Comparison of ENCODE assay signal across 8 cellular contexts in the genomic region with DNA sequence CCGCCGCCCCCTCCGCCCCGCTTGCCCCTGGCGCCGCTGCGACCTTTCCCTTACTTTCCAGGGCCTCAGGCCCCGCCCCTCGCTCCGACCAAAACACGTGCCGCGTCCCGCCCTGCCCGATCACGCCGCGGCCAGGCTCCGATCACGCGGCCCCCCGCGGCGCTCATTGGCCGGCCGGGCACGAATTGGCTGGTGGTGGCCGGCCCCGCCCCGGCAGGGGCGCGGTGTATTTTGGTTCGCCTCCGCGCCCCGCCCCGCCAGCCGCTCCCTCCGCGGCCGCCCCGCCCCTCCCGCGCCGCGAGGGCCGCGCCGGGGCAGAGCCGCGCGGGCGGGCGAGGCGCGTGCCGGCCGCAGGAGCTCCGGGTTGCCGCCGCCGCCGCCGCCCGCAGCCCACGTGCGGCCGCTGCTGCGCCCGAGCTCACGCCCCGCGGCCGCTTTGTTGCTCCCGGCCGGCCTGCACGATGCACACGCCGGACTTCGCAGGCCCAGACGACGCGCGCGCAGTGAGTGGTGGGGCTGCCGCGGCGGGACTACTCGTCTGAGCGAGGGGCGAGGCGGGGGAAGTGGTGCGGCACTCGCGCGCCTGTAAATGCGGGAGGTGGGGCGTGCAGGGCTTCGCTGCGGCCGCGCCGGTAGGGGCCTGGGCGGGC. TPM values are rescaled to one million over a fixed set of nuclear protein-coding genes. Genes with fewer than 3 reads are reported as not detected.
DNase-seq lines count a peak whose midpoint lies in the region; ATAC-seq and TF ChIP-seq lines count a peak whose summit lies in the region.

A gene (plus strand): TSS at position 295 of the 650 bp plus-strand sequence. CDS start 167 bp downstream, at position 462.

- H2BK5ac ChIP-seq in IMR-90 (ENCODE audit: low read depth, low read length, poor library complexity, severe bottlenecking) = peak within 1 kb of the TSS; percentile 78

- CTCF ChIA-PET in Caco-2 (lab: Charles Lee) = interaction anchor here (0.5 to 3.0 kb wide), 9 partner anchors 14 to 505 kb away, joined by 3 to 16 read pairs (median 6); a partner anchor contains a TSS
- CTCF ChIA-PET in IMR-90 (lab: Yijun Ruan, JAX) = interaction anchor here (0.5 to 1.2 kb wide), 2 partner anchors 59 to 86 kb away, joined by 3 to 5 read pairs; no protein-coding TSS in a partner anchor

- peaks cover 16% of the 10 kb centered on the region for H3K4me1 Mint-ChIP-seq in Caco-2 (ENCODE audit: low read depth, unreplicated experiment)
- peaks cover 23 to 29% of the 10 kb centered on the region in 2 donors for H3K4me1 Mint-ChIP-seq in natural killer cell treated with Interleukin-12 subunit alpha and Interleukin-12 subunit beta and Interleukin-15 and Interleukin-18, amount 100 ng/mL, for 72 hours (ENCODE audit: low read depth in 2 of 2)
- peaks cover 19 to 27% of the 10 kb centered on the region in 2 donors for H3K4me1 Mint-ChIP-seq in stimulated activated naive B cell treated with anti-CD40 and anti-IgM and Interleukin-4, amounts not matched to agents 10 μg/mL and 1 μg/mL and 100 μg/mL, for 72 hours

- peak within 1 kb of the TSS; percentile 75 for H3K4me2 ChIP-seq in IMR-90 (ENCODE audit: low read depth, low read length)

- H3K36me3 ChIP-seq in Caco-2 (ENCODE audit: control insufficient read depth, insufficient read depth, low read length) = no peaks in the 10 kb centered on the region
- peaks cover 9% of the 10 kb centered on the region for H3K36me3 ChIP-seq in IMR-90 (ENCODE audit: control insufficient read depth, insufficient read depth, low read length)

- TF ChIP-seq CTCF in Caco-2 (IDR thresholded peaks at IDR 0.05; ENCODE audit: insufficient read depth in 1 of 2, low read depth in 1 of 2, low read length in 1 of 2, severe bottlenecking in 1 of 2, unreplicated experiment in 1 of 2) (no peak), IMR-90 (conservative IDR thresholded peaks at IDR 0.05; ENCODE audit: low read depth, low read length) (no peak), fibroblast of pulmonary artery (IDR thresholded peaks at IDR 0.05; ENCODE audit: low read length, missing control alignments) (no peak)

- peak within 1 kb of the TSS; percentile 68 for H4K91ac ChIP-seq in IMR-90 (ENCODE audit: insufficient read depth, low read depth, low read length)

- peak within 1 kb of the TSS; percentile 77; the same call in 1 of the 3 replicates for H2BK15ac ChIP-seq in IMR-90 (ENCODE audit: low read depth, low read length)

- POLR2A ChIA-PET in Caco-2 (lab: Charles Lee) = interaction anchor here (0.6 to 1.7 kb wide), 8 partner anchors 14 to 487 kb away, joined by 3 to 15 read pairs (median 8); a partner anchor contains a TSS
- POLR2A ChIA-PET in IMR-90 (lab: Charles Lee; ENCODE audit: unreplicated experiment) = no interaction called here

- H2BK120ac ChIP-seq in IMR-90 (ENCODE audit: low read depth, low read length) = peak within 1 kb of the TSS; percentile 49; the same call in 1 of the 2 replicates

- H3K4me3 Mint-ChIP-seq in Caco-2 (ENCODE audit: unreplicated experiment) = peak within 1 kb of the TSS; percentile 95
- H3K4me3 Mint-ChIP-seq in natural killer cell treated with Interleukin-12 subunit alpha and Interleukin-12 subunit beta and Interleukin-15 and Interleukin-18, amount 100 ng/mL, for 72 hours = peak within 1 kb of the TSS; percentile 92
- H3K4me3 Mint-ChIP-seq in stimulated activated naive B cell treated with anti-CD40 and anti-IgM and Interleukin-4, amounts not matched to agents 10 μg/mL and 1 μg/mL and 100 μg/mL, for 72 hours = peak within 1 kb of the TSS; percentile 87 to 89

- H3K4me3 ChIP-seq in Caco-2 (ENCODE audit: low read depth, low read length) = peak within 1 kb of the TSS; percentile 96
- H3K4me3 ChIP-seq in IMR-90 (ENCODE audit: insufficient read depth, low read depth, low read length) = peak within 1 kb of the TSS; percentile 62
- H3K4me3 ChIP-seq in fibroblast of pulmonary artery (replicated peaks; ENCODE audit: low read depth, low read length) = peak within 1 kb of the TSS; percentile 56

- peak; percentile 94 to 96 for DNase-seq in Caco-2
- peak; percentile 81 for DNase-seq in IMR-90
- DNase-seq in RKO (ENCODE audit: low spot score) = peak; percentile 87
- DNase-seq in activated effector memory CD4-positive, alpha-beta T cell treated with Interleukin-2 at 50 U/mL for 16 hours = peak; percentile 78
- DNase-seq in fibroblast of pulmonary artery (ENCODE audit: low read depth) = peak; percentile 93
- DNase-seq in natural killer cell treated with Interleukin-12 subunit alpha and Interleukin-12 subunit beta and Interleukin-15 and Interleukin-18, amount 100 ng/mL, for 72 hours (ENCODE audit: low spot score) = peak; percentile 90
- peak; percentile 63 for DNase-seq in stimulated activated naive B cell treated with anti-CD40 and anti-IgM and Interleukin-4, amounts not matched to agents 10 μg/mL and 1 μg/mL and 100 μg/mL, for 72 hours

- no peak for TF ChIP-seq RAD21 in IMR-90 (IDR thresholded peaks at IDR 0.05; ENCODE audit: low read length)

- H3K27me3 Mint-ChIP-seq in Caco-2 (ENCODE audit: insufficient read depth, unreplicated experiment) = no peaks in the 10 kb centered on the region
- no peaks in the 10 kb centered on the region for H3K27me3 Mint-ChIP-seq in natural killer cell treated with Interleukin-12 subunit alpha and Interleukin-12 subunit beta and Interleukin-15 and Interleukin-18, amount 100 ng/mL, for 72 hours
- no peaks in the 10 kb centered on the region for H3K27me3 Mint-ChIP-seq in stimulated activated naive B cell treated with anti-CD40 and anti-IgM and Interleukin-4, amounts not matched to agents 10 μg/mL and 1 μg/mL and 100 μg/mL, for 72 hours

- peak within 1 kb of the TSS; percentile 96 for H3K27ac Mint-ChIP-seq in Caco-2 (ENCODE audit: unreplicated experiment)
- H3K27ac Mint-ChIP-seq in natural killer cell treated with Interleukin-12 subunit alpha and Interleukin-12 subunit beta and Interleukin-15 and Interleukin-18, amount 100 ng/mL, for 72 hours = peak within 1 kb of the TSS; percentile 92 to 95
- peak within 1 kb of the TSS; percentile 94 for H3K27ac Mint-ChIP-seq in stimulated activated naive B cell treated with anti-CD40 and anti-IgM and Interleukin-4, amounts not matched to agents 10 μg/mL and 1 μg/mL and 100 μg/mL, for 72 hours

- peak within 1 kb of the TSS; percentile 94 for H2AFZ ChIP-seq in IMR-90 (replicated peaks; ENCODE audit: low read length, poor library complexity)

- H3K27ac ChIP-seq in IMR-90 (ENCODE audit: insufficient read depth, low read length) = peak within 1 kb of the TSS; percentile 61

- H3K56ac ChIP-seq in IMR-90 (ENCODE audit: extremely low read depth, insufficient read depth, low read length) = peak within 1 kb of the TSS; percentile 38; the same call in 1 of the 2 replicates

- H3K36me3 Mint-ChIP-seq in Caco-2 (ENCODE audit: insufficient read depth, unreplicated experiment) = peaks cover 45% of the 10 kb centered on the region
- H3K36me3 Mint-ChIP-seq in natural killer cell treated with Interleukin-12 subunit alpha and Interleukin-12 subunit beta and Interleukin-15 and Interleukin-18, amount 100 ng/mL, for 72 hours = no peaks in the 10 kb centered on the region
- peaks cover 0 to 2% of the 10 kb centered on the region in 2 donors for H3K36me3 Mint-ChIP-seq in stimulated activated naive B cell treated with anti-CD40 and anti-IgM and Interleukin-4, amounts not matched to agents 10 μg/mL and 1 μg/mL and 100 μg/mL, for 72 hours

- no peak within 1 kb of the TSS for H2AK5ac ChIP-seq in IMR-90 (ENCODE audit: low read depth, low read length)

- peak within 1 kb of the TSS; percentile 24 for H3K14ac ChIP-seq in IMR-90 (replicated peaks; ENCODE audit: low read depth, low read length)

- peak; percentile 44; the same call in 1 of the 2 replicates for TF ChIP-seq POLR2A in IMR-90 (IDR thresholded peaks at IDR 0.05; ENCODE audit: low read depth, low read length)

- BruUV-seq in Caco-2 (replicated peaks; lab: Mats Ljungman, UMichigan) (no TSS peak), IMR-90 (replicated peaks; lab: Mats Ljungman, UMichigan) (no TSS peak)

- intact Hi-C loops in Caco-2 (cut with micrococcal nuclease; ENCODE audit: unreplicated experiment) (loop anchor here (2.0 kb wide), 1 partner anchor 413 kb away; a partner anchor contains a TSS), IMR-90 (cut with micrococcal nuclease) (loop anchor here (2.0 to 10.0 kb wide), 3 partner anchors 59 to 156 kb away; no protein-coding TSS in a partner anchor)

- no peak within 1 kb of the TSS for H4K5ac ChIP-seq in IMR-90 (ENCODE audit: low read depth, low read length)

- H2AK9ac ChIP-seq in IMR-90 (replicated peaks; ENCODE audit: low read depth, low read length, poor library complexity) = peak within 1 kb of the TSS; percentile 88

- H3K4ac ChIP-seq in IMR-90 (ENCODE audit: low read depth, low read length) = peak within 1 kb of the TSS; percentile 78

- H3K18ac ChIP-seq in IMR-90 (ENCODE audit: low read depth, low read length) = no peak within 1 kb of the TSS; the same call in 1 of the 2 replicates

- H4K20me1 ChIP-seq in IMR-90 (ENCODE audit: insufficient read depth, low read length) = peaks cover 4% of the 10 kb centered on the region; the same call in 1 of the 2 replicates

- peak within 1 kb of the TSS; percentile 40; the same call in 1 of the 2 replicates for H3K9ac ChIP-seq in IMR-90 (ENCODE audit: low read depth, low read length)

- H3K9me3 ChIP-seq in Caco-2 (no peaks in the 10 kb centered on the region), IMR-90 (ENCODE audit: control insufficient read depth, insufficient read depth, low read length) (no peaks in the 10 kb centered on the region)

- ATAC-seq in GM21529 (IDR thresholded peaks at IDR 0.05; ENCODE audit: unreplicated experiment) (peak; percentile 57), IMR-90 (ENCODE audit: low read depth) (peak; percentile 94)
- peak; percentile 86 to 90 for ATAC-seq in natural killer cell treated with Interleukin-12 subunit alpha and Interleukin-12 subunit beta and Interleukin-15 and Interleukin-18, amount 100 ng/mL, for 72 hours
- ATAC-seq in stimulated activated naive B cell treated with anti-CD40 and anti-IgM and Interleukin-4, amounts not matched to agents 10 μg/mL and 1 μg/mL and 100 μg/mL, for 72 hours (replicated peaks) = peak; percentile 82 to 83

- H2BK20ac ChIP-seq in IMR-90 (ENCODE audit: low read depth, low read length) = peak within 1 kb of the TSS; percentile 48; the same call in 1 of the 2 replicates

- dilution Hi-C loops in IMR-90 (cut with HindIII; ENCODE audit: low sequenced_read_pairs, unreplicated experiment) = no loop called here

- H3K27me3 ChIP-seq in Caco-2 (replicated peaks; ENCODE audit: control insufficient read depth, insufficient read depth, low read length) (no peaks in the 10 kb centered on the region), IMR-90 (ENCODE audit: control insufficient read depth, insufficient read depth, low read length) (no peaks in the 10 kb centered on the region)

- peaks cover 4% of the 10 kb centered on the region; the same call in 1 of the 2 replicates for H3K9me1 ChIP-seq in IMR-90 (ENCODE audit: insufficient read depth, low read length)

- H3K4me1 ChIP-seq in Caco-2 (peaks cover 20% of the 10 kb centered on the region), IMR-90 (ENCODE audit: control insufficient read depth, insufficient read depth, low read length) (peaks cover 2% of the 10 kb centered on the region; the same call in 1 of the 2 replicates)

- no peaks in the 10 kb centered on the region for H3K9me3 Mint-ChIP-seq in Caco-2 (ENCODE audit: unreplicated experiment)
- no peaks in the 10 kb centered on the region for H3K9me3 Mint-ChIP-seq in natural killer cell treated with Interleukin-12 subunit alpha and Interleukin-12 subunit beta and Interleukin-15 and Interleukin-18, amount 100 ng/mL, for 72 hours
- no peaks in the 10 kb centered on the region for H3K9me3 Mint-ChIP-seq in stimulated activated naive B cell treated with anti-CD40 and anti-IgM and Interleukin-4, amounts not matched to agents 10 μg/mL and 1 μg/mL and 100 μg/mL, for 72 hours

- H3K79me1 ChIP-seq in IMR-90 (ENCODE audit: low read depth in 1 of 2, low read length in 2 of 2) = peaks cover 0 to 6% of the 10 kb centered on the region in 2 experiments; a peak in 1 of 4 replicates

- peak within 1 kb of the TSS; percentile 38 to 85; a peak in 2 of 4 replicates for H4K8ac ChIP-seq in IMR-90 (ENCODE audit: low read depth in 2 of 2, low read length in 2 of 2)

- in situ Hi-C loops in IMR-90 (cut with MboI; ENCODE audit: low sequenced_read_pairs) = loop anchor here (10.0 kb wide), 1 partner anchor 479 kb away; no protein-coding TSS in a partner anchor

- peak within 1 kb of the TSS; percentile 6; the same call in 1 of the 2 replicates for H3K23ac ChIP-seq in IMR-90 (ENCODE audit: low read depth, low read length)

- 0% methylated on average over 30 of the region's 104 CpGs; no CpG with 5 or more reads in 1 of the 2 experiments for WGBS in IMR-90 (ENCODE audit: extremely low coverage in 2 of 2, insufficient read length in 1 of 2), 2 experiments

RNA-seq across cellular contexts. Expression of the gene that starts here (rescaled TPM):
- total RNA-seq in Caco-2 (2022) (21.0 and 22.9 TPM in 2 replicates), IMR-90 (2012; rRNA removed) (2.0 and 2.2 TPM in 2 replicates)
- polyA plus RNA-seq in IMR-90 (2012; rRNA removed) = 2.4 and 2.5 TPM in 2 replicates
- 2.4 TPM in 2 replicates for polyA plus RNA-seq in IMR-90 (2012; cell fraction: cytosol; rRNA removed)
- 2.3 and 3.4 TPM in 2 replicates for polyA plus RNA-seq in IMR-90 (2012; cell fraction: nucleus; rRNA removed; ENCODE audit: low replicate concordance)
- 1 to 10 TPM; 3.8 to 6.1 TPM for total RNA-seq in natural killer cell treated with Interleukin-12 subunit alpha and Interleukin-12 subunit beta and Interleukin-15 and Interleukin-18, amount 100 ng/mL, for 72 hours

Comparison
In these comparisons a context has a peak if more than half of its experiments do, and no peak if none do; other contexts are left out.
1. Peak in every context shown above with its lines: DNase-seq, ATAC-seq, H3K4me3 ChIP-seq and H3K27ac ChIP-seq.